ENCODE assay signal across 12 cellular contexts in genomic region chr17:68302066-68302564, GRCh38. TPM values are rescaled to one million over a fixed set of nuclear protein-coding genes. Genes with fewer than 3 reads are reported as not detected.
A peak's percentile ranks its signal among the peaks of the same experiment; 100 is the strongest.
DNase-seq lines count a peak whose midpoint lies in the region; ATAC-seq and TF ChIP-seq lines count a peak whose summit lies in the region.
"Had no signal": no experiment of that assay in that cellular context is flagged by ENCODE, and none has a peak within 500 bp of the region (broad histone marks: within the 10 kb centered on the region; RNA-seq: fewer than 3 reads in every experiment).

No MANE protein-coding gene starts in this region.

- no peaks in the 10 kb centered on the region for H3K9me2 ChIP-seq in GM23248 (ENCODE audit: insufficient read depth)

- no peaks in the 10 kb centered on the region for H3K79me2 ChIP-seq in GM23248 (ENCODE audit: insufficient read depth)

- no peak overlapping the region for H3K9ac ChIP-seq in GM23248

- H3K36me3 Mint-ChIP-seq in CD4-positive, alpha-beta T cell (ENCODE audit: low read depth) = peaks cover 4% of the 10 kb centered on the region
- peaks cover 5% of the 10 kb centered on the region for H3K36me3 Mint-ChIP-seq in T-helper 17 cell (ENCODE audit: low read depth)

- no peaks in the 10 kb centered on the region for H3K36me3 ChIP-seq in GM23248 (ENCODE audit: low read depth)
- no peaks in the 10 kb centered on the region for H3K36me3 ChIP-seq in neutrophil

- H3K4me2 ChIP-seq in GM23248 (ENCODE audit: unreplicated experiment) = no peak overlapping the region

- CTCF ChIA-PET in CD4-positive, alpha-beta T cell (lab: Charles Lee) = interaction anchor here (1.6 kb wide), 1 partner anchor 130 kb away, joined by 3 read pairs; no protein-coding TSS in a partner anchor

- POLR2A ChIA-PET in CD4-positive, alpha-beta T cell (lab: Charles Lee) = interaction anchor here (0.6 to 1.2 kb wide), 2 partner anchors 11 to 12 kb away, joined by 3 read pairs; partner anchors contain the start of genes ARSG and SLC16A6

- H4K20me1 ChIP-seq in GM23248 (ENCODE audit: insufficient read depth) = no peaks in the 10 kb centered on the region

- no peaks in the 10 kb centered on the region; the same call in 1 of the 2 replicates for H3K27me3 ChIP-seq in GM23248 (replicated peaks; ENCODE audit: insufficient read depth)
- H3K27me3 ChIP-seq in neutrophil = no peaks in the 10 kb centered on the region
- H3K27me3 ChIP-seq in CD4-positive, alpha-beta T cell (ENCODE audit: control insufficient read depth, insufficient read depth, low read length) = no peaks in the 10 kb centered on the region

- peaks cover 46% of the 10 kb centered on the region for H3K4me1 Mint-ChIP-seq in CD4-positive, alpha-beta T cell (ENCODE audit: low read depth)
- H3K4me1 Mint-ChIP-seq in T-helper 17 cell = peaks cover 13% of the 10 kb centered on the region

- H3K4me1 ChIP-seq in GM23248 (ENCODE audit: insufficient read depth) = peaks cover 10% of the 10 kb centered on the region; the same call in 1 of the 2 replicates
- H3K4me1 ChIP-seq in neutrophil (ENCODE audit: control insufficient read depth in 1 of 2, insufficient read depth in 1 of 2, low read depth in 1 of 2, low read length in 1 of 2) = peaks cover 28 to 37% of the 10 kb centered on the region in 2 experiments

- H3F3A ChIP-seq in GM23248 (ENCODE audit: insufficient read depth) = no peaks in the 10 kb centered on the region

- no peaks in the 10 kb centered on the region for H3K9me3 ChIP-seq in GM23248 (ENCODE audit: low read depth)
- no peaks in the 10 kb centered on the region for H3K9me3 ChIP-seq in neutrophil
- no peaks in the 10 kb centered on the region for H3K9me3 ChIP-seq in CD4-positive, alpha-beta T cell (ENCODE audit: control insufficient read depth, low read length)
- H3K9me3 ChIP-seq in T-helper 17 cell (ENCODE audit: control insufficient read depth, low read length, poor library complexity, severe bottlenecking) = no peaks in the 10 kb centered on the region

- H3K27ac ChIP-seq in GM23248 = no peak overlapping the region
- peak overlapping the region; percentile 54 for H3K27ac ChIP-seq in neutrophil
- no peak overlapping the region for H3K27ac ChIP-seq in CD4-positive, alpha-beta T cell (ENCODE audit: low read depth, low read length)

- no peak overlapping the region for H3K27ac Mint-ChIP-seq in CD4-positive, alpha-beta T cell
- no peak overlapping the region for H3K27ac Mint-ChIP-seq in T-helper 17 cell
- H3K27ac Mint-ChIP-seq: T-helper 2 cell treated with Interferon-gamma antibody and Interleukin-4, amounts not matched to agents 5 μg/mL and 100 μg/mL, for 36 hours had no signal

- in situ Hi-C loops in GM23248 (cut with MboI) = no loop called here

- H3K9me3 Mint-ChIP-seq in CD4-positive, alpha-beta T cell = no peaks in the 10 kb centered on the region
- H3K9me3 Mint-ChIP-seq: T-helper 2 cell treated with Interferon-gamma antibody and Interleukin-4, amounts not matched to agents 5 μg/mL and 100 μg/mL, for 36 hours had no signal

- H2AFZ ChIP-seq in GM23248 = no peak overlapping the region

- H3K4me3 ChIP-seq in GM23248 (no peak overlapping the region), neutrophil (ENCODE audit: low read depth in 1 of 2, low read length in 1 of 2) (no peak overlapping the region)

- H3K4me3 Mint-ChIP-seq in CD4-positive, alpha-beta T cell = no peak overlapping the region
- no peak overlapping the region for H3K4me3 Mint-ChIP-seq in T-helper 17 cell
- H3K4me3 Mint-ChIP-seq: T-helper 2 cell treated with Interferon-gamma antibody and Interleukin-4, amounts not matched to agents 5 μg/mL and 100 μg/mL, for 36 hours had no signal

- peak; percentile 5 for DNase-seq in GM23248
- DNase-seq in NCI-H2196 (lab: John Stamatoyannopoulos, UW; ENCODE audit: unreplicated experiment) = peak; percentile 42
- peak; percentile 42 for DNase-seq in cerebellar cortex (ENCODE audit: low spot score)
- no peak for DNase-seq in occipital lobe (lab: John Stamatoyannopoulos, UW)
- no peak for DNase-seq in CD4-positive, alpha-beta T cell
- no peak for DNase-seq in T-helper 17 cell
- DNase-seq in MV-4-11 (lab: John Stamatoyannopoulos, UW) = no peak
- DNase-seq: activated CD4-positive, alpha-beta T cell treated with anti-CD3 and anti-CD28 coated beads, Interleukin-2, amount 50 U/mL, for 4 hours; activated gamma-delta T cell; cortex of kidney had no signal

- no peaks in the 10 kb centered on the region for H3K27me3 Mint-ChIP-seq in CD4-positive, alpha-beta T cell
- H3K27me3 Mint-ChIP-seq in T-helper 17 cell = no peaks in the 10 kb centered on the region

- TF ChIP-seq CTCF in neutrophil (IDR thresholded peaks at IDR 0.05) = no peak
- no peak for TF ChIP-seq CTCF in CD4-positive, alpha-beta T cell (IDR thresholded peaks at IDR 0.05)

- 77 to 79% methylated on average over 10 of the region's 10 CpGs for WGBS in GM23248 (ENCODE audit: low coverage in 1 of 2, low lambda C conversion rate in 2 of 2, missing lambda C conversion rate in 2 of 2), 2 experiments

- no peak for ATAC-seq in CD4-positive, alpha-beta T cell (ENCODE audit: poor library complexity)
- no peak for ATAC-seq in T-helper 17 cell

- intact Hi-C loops in CD4-positive, alpha-beta T cell (cut with DNase I, micrococcal nuclease) = no loop called here

RNA-seq across cellular contexts. Expression of gene ARSG, which starts 10.8 kb away (rescaled TPM):
- total RNA-seq in GM23248 (2014; rRNA removed; shearing (Covaris generic)) = 2.8 and 9.1 TPM in 2 replicates
- polyA plus RNA-seq in GM23248 (2016; fragmentation: Nextera tagmentation; extraction: Ambion mirVana) = 5.0 and 5.6 TPM in 2 replicates
- total RNA-seq in occipital lobe = 4.4 TPM
- total RNA-seq in CD4-positive, alpha-beta T cell = 10 to 100 TPM; 13.8 to 16.0 TPM
- total RNA-seq in T-helper 17 cell = 10 to 100 TPM; 17.2 to 22.4 TPM

RNA-seq across cellular contexts. Expression of gene SLC16A6, which starts 11.2 kb away (rescaled TPM):
- 0.13 and 0.32 TPM in 2 replicates for total RNA-seq in GM23248 (2014; rRNA removed; shearing (Covaris generic))
- polyA plus RNA-seq in GM23248 (2016; fragmentation: Nextera tagmentation; extraction: Ambion mirVana) = 0.16 and 0.30 TPM in 2 replicates
- total RNA-seq in occipital lobe (3.1 TPM), T-helper 17 cell (1 to 10 TPM; 6.4 to 9.8 TPM)
- total RNA-seq in CD4-positive, alpha-beta T cell = 1 to 10 TPM; 7.7 to 9.5 TPM

RNA-seq across cellular contexts. Expression of gene AMZ2, which starts 54.3 kb away (rescaled TPM):
- total RNA-seq in GM23248 (2014; rRNA removed; shearing (Covaris generic)) = 81.6 and 96.7 TPM in 2 replicates
- polyA plus RNA-seq in GM23248 (2016; fragmentation: Nextera tagmentation; extraction: Ambion mirVana) = 117 and 120 TPM in 2 replicates
- total RNA-seq in occipital lobe (58.2 TPM), T-helper 17 cell (10 to 100 TPM; 57.7 to 58.5 TPM)
- total RNA-seq in CD4-positive, alpha-beta T cell = 10 to 100 TPM; 63.0 to 64.9 TPM

Comparison
In these comparisons a context has a peak if more than half of its experiments do, and no peak if none do; other contexts are left out.
1. DNase-seq: peak in GM23248 (single experiment), NCI-H2196 (single experiment) and cerebellar cortex (single experiment); none in occipital lobe (single experiment), CD4-positive, alpha-beta T cell (0 of 10), T-helper 17 cell (0 of 3) and MV-4-11 (single experiment).